Comparison of ENCODE assay signal across 27 cellular contexts in the genomic region with DNA sequence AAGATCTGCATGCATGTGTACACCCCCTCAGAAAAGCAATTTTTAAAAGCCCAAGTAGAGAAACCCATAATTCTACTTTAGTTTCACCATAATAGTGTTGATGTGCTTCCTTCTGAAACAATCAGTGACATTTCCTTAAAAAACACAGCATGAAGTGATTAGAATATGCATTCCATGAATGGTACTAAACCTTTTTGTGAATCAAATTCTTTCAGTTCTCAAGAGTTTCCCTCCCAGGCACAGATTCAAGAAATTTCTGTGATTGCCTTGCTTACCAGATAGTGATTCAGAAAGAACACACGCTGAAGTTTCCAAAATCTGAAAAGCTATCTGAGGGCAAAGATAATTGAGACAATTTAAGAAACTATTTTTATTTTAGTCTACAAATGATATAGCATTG.
DNase-seq lines count a peak whose midpoint lies in the region; ATAC-seq and TF ChIP-seq lines count a peak whose summit lies in the region.
"Had no signal": no experiment of that assay in that cellular context is flagged by ENCODE, and none has a peak within 500 bp of the region (broad histone marks: within the 10 kb centered on the region; RNA-seq: fewer than 3 reads in every experiment).

No MANE protein-coding gene starts in this region.

- H3K79me2 ChIP-seq in ACC112 (ENCODE audit: control insufficient read depth, insufficient read depth, low read length, unreplicated experiment): no peaks in the 10 kb centered on the region
- H3K79me2 ChIP-seq in GM23338 (replicated peaks; ENCODE audit: insufficient read depth): no peaks in the 10 kb centered on the region

- H3K4me2 ChIP-seq in GM23338: peak overlapping the region; percentile 21
- H3K4me2 ChIP-seq: smooth muscle cell had no signal

- H3K27ac ChIP-seq in ACC112 (ENCODE audit: low read depth, low read length) (peak overlapping the region; percentile 33; the same call in 1 of the 2 replicates), GM23338 (ENCODE audit: low read depth) (peak overlapping the region; percentile 52), ascending aorta (no peak overlapping the region)
- H3K27ac ChIP-seq: dorsolateral prefrontal cortex, tibial nerve had no signal

- peaks cover 38% of the 10 kb centered on the region for H3K4me1 Mint-ChIP-seq in GM23338
- H3K4me1 Mint-ChIP-seq: activated B cell treated with CpG ODN at 0.5 μM for 24 hours, CD14-positive monocyte had no signal

- H2AFZ ChIP-seq in ACC112 (ENCODE audit: low read length, unreplicated experiment) (no peak overlapping the region), GM23338 (no peak overlapping the region)

- peak overlapping the region; percentile 38; the same call in 1 of the 3 replicates for H3K4me3 Mint-ChIP-seq in GM23338
- H3K4me3 Mint-ChIP-seq: activated B cell treated with CpG ODN at 0.5 μM for 24 hours; activated CD8-positive, alpha-beta T cell treated with anti-CD3 and anti-CD28 coated beads for 36 hours; CD14-positive monocyte had no signal

- no peaks in the 10 kb centered on the region for H3K27me3 ChIP-seq in ACC112 (ENCODE audit: insufficient read depth, low read length)
- H3K27me3 ChIP-seq in GM23338 (ENCODE audit: insufficient read depth): no peaks in the 10 kb centered on the region
- no peaks in the 10 kb centered on the region for H3K27me3 ChIP-seq in ascending aorta
- H3K27me3 ChIP-seq: dorsolateral prefrontal cortex, tibial nerve had no signal

- H4K20me1 ChIP-seq in GM23338 (replicated peaks; ENCODE audit: insufficient read depth): no peaks in the 10 kb centered on the region

- H3K9me3 Mint-ChIP-seq in GM23338: no peaks in the 10 kb centered on the region
- H3K9me3 Mint-ChIP-seq: activated B cell treated with CpG ODN at 0.5 μM for 24 hours; activated CD8-positive, alpha-beta T cell treated with anti-CD3 and anti-CD28 coated beads for 36 hours had no signal

- H3K36me3 ChIP-seq in ACC112 (ENCODE audit: insufficient read depth, low read length): no peaks in the 10 kb centered on the region
- no peaks in the 10 kb centered on the region for H3K36me3 ChIP-seq in GM23338 (ENCODE audit: insufficient read depth)
- H3K36me3 ChIP-seq in ascending aorta: no peaks in the 10 kb centered on the region
- H3K36me3 ChIP-seq: tibial nerve had no signal

- no peaks in the 10 kb centered on the region for H3K27me3 Mint-ChIP-seq in GM23338 (ENCODE audit: insufficient read depth, low read depth, poor library complexity)
- H3K27me3 Mint-ChIP-seq: activated B cell treated with CpG ODN at 0.5 μM for 24 hours; activated CD8-positive, alpha-beta T cell treated with anti-CD3 and anti-CD28 coated beads for 36 hours had no signal

- no peaks in the 10 kb centered on the region for H3F3A ChIP-seq in GM23338 (replicated peaks; ENCODE audit: low read depth)

- H3K9me2 ChIP-seq in GM23338 (ENCODE audit: insufficient read depth): no peaks in the 10 kb centered on the region

- no peak overlapping the region for H3K4me3 ChIP-seq in ACC112 (ENCODE audit: low read depth, low read length)
- no peak overlapping the region for H3K4me3 ChIP-seq in GM23338
- H3K4me3 ChIP-seq in astrocyte of the spinal cord (ENCODE audit: low read depth, low read length): no peak overlapping the region
- no peak overlapping the region for H3K4me3 ChIP-seq in foreskin fibroblast (ENCODE audit: low read depth in 1 of 2, low read length in 2 of 2)
- H3K4me3 ChIP-seq in ascending aorta: no peak overlapping the region
- H3K4me3 ChIP-seq: dorsolateral prefrontal cortex, smooth muscle cell, tibial nerve had no signal

- TF ChIP-seq CTCF in GM23338 (conservative IDR thresholded peaks at IDR 0.05; ENCODE audit: low read depth in 2 of 2) (no peak), astrocyte of the spinal cord (IDR thresholded peaks at IDR 0.05; ENCODE audit: low read depth, low read length) (no peak), foreskin fibroblast (IDR thresholded peaks at IDR 0.05; ENCODE audit: low read depth, low read length) (no peak), ascending aorta (IDR thresholded peaks at IDR 0.05) (no peak)

- peak; percentile 49 for DNase-seq in GM23338 (ENCODE audit: low spot score)
- peak; percentile 13 for DNase-seq in astrocyte of the spinal cord (ENCODE audit: low read depth, low spot score)
- peak; percentile 66 to 84 for DNase-seq in foreskin fibroblast
- no peak for DNase-seq in ascending aorta (ENCODE audit: low spot score in 2 of 2)
- no peak for DNase-seq in head of caudate nucleus
- DNase-seq: 8988T; activated B cell treated with CpG ODN at 0.5 μM for 24 hours; activated CD8-positive, alpha-beta T cell treated with anti-CD3 and anti-CD28 coated beads for 36 hours; activated T-cell treated with anti-CD3 and anti-CD28 coated beads for 4 hours; amygdala; central memory CD4-positive, alpha-beta T cell; dorsolateral prefrontal cortex; Karpas-422; kidney glomerular epithelial cell; NCI-H1694 treated with DMSO at 0.1 percent for 48 hours; NCI-H2171 treated with DMSO at 0.1 percent for 48 hours; NCI-H526 treated with DMSO at 0.1 percent for 48 hours; nucleus accumbens; stimulated activated CD4-positive, alpha-beta T cell treated with anti-CD3 and anti-CD28 coated beads, Interleukin-4, amount 100 ng/mL, for 1 hour; stimulated activated naive CD4-positive, alpha-beta T cell treated with Interleukin-2 at 50 U/mL for 16 hours; T-helper 9 cell had no signal

- intact Hi-C loops in ascending aorta (cut with DNase I) (no loop called here), head of caudate nucleus (cut with DNase I) (no loop called here)

- ATAC-seq in GM23338 (no peak; the same call in 2 of the 3 replicates), GM21529 (IDR thresholded peaks at IDR 0.05; ENCODE audit: unreplicated experiment) (no peak), HG02763 (IDR thresholded peaks at IDR 0.05; ENCODE audit: unreplicated experiment) (no peak)
- ATAC-seq: activated CD8-positive, alpha-beta T cell treated with anti-CD3 and anti-CD28 coated beads for 36 hours had no signal

- no peaks in the 10 kb centered on the region for H3K36me3 Mint-ChIP-seq in GM23338 (ENCODE audit: low read depth)
- H3K36me3 Mint-ChIP-seq: CD14-positive monocyte had no signal

- H3K27ac Mint-ChIP-seq in GM23338: peak overlapping the region; percentile 90
- H3K27ac Mint-ChIP-seq: activated B cell treated with CpG ODN at 0.5 μM for 24 hours; activated CD8-positive, alpha-beta T cell treated with anti-CD3 and anti-CD28 coated beads for 36 hours; CD14-positive monocyte had no signal

- H3K9me3 ChIP-seq in ascending aorta: no peaks in the 10 kb centered on the region
- H3K9me3 ChIP-seq: tibial nerve had no signal

- H3K4me1 ChIP-seq in ACC112 (ENCODE audit: control insufficient read depth, insufficient read depth, low read length, unreplicated experiment) (peaks cover 21% of the 10 kb centered on the region), GM23338 (ENCODE audit: insufficient read depth) (peaks cover 27% of the 10 kb centered on the region), ascending aorta (no peaks in the 10 kb centered on the region)
- H3K4me1 ChIP-seq: tibial nerve had no signal

- in situ Hi-C loops in astrocyte of the spinal cord (cut with HindIII; ENCODE audit: low sequenced_read_pairs): no loop called here

TF ChIP-seq in GM23338, 12 proteins besides CTCF, POLR2A, EP300 and RAD21:
- TF ChIP-seq NANOG (IDR thresholded peaks at IDR 0.05; ENCODE audit: borderline replicate concordance) (0 out of 2 replicates have a peak, but pooled peaks have one; percentile 48), ZNF331 (CRISPR knock-in tag; IDR thresholded peaks at IDR 0.05; ENCODE audit: low read depth) (no peak)

Comparison
In these comparisons a context has a peak if more than half of its experiments do, and no peak if none do; other contexts are left out.
1. H3K27ac ChIP-seq: peak in ACC112 (single experiment) and GM23338 (single experiment); none in ascending aorta (0 of 2).
2. DNase-seq: peak in GM23338 (single experiment), astrocyte of the spinal cord (single experiment) and foreskin fibroblast (2 of 2); none in ascending aorta (0 of 2) and head of caudate nucleus (0 of 42).